Comparison of ENCODE assay signal across 10 cellular contexts in the genomic region with DNA sequence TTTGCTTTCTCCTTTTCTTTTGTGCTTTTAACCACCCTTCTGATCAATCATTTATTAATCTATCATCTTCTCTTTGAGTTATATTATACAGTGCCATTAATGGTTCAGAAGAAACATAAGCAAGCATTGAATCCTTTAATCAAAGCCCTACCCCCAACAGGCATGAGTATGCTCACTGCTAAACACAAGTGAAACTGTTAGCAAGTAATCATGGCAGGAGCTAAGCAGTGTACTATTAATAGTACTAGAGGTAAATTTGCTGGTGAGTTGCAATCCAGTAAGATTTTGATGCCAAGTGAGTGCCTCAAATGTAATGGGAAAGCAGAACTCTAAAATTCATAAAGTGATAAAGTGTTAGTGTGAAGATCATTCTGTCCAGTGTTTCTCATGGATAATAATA. TPM values are rescaled to one million over a fixed set of nuclear protein-coding genes. Genes with fewer than 3 reads are reported as not detected.
DNase-seq lines count a peak whose midpoint lies in the region; ATAC-seq and TF ChIP-seq lines count a peak whose summit lies in the region.
"Had no signal": no experiment of that assay in that cellular context is flagged by ENCODE, and none has a peak within 500 bp of the region (broad histone marks: within the 10 kb centered on the region; RNA-seq: fewer than 3 reads in every experiment).

No MANE protein-coding gene starts in this region.

- H3K79me2 ChIP-seq in MM.1S (ENCODE audit: low read length): peaks cover 55% of the 10 kb centered on the region

- ATAC-seq in GM18870 (IDR thresholded peaks at IDR 0.05; ENCODE audit: unreplicated experiment) (peak; percentile 51), HG02588 (IDR thresholded peaks at IDR 0.05; ENCODE audit: unreplicated experiment) (peak; percentile 46)

- H3K4me2 ChIP-seq in MM.1S (ENCODE audit: low read depth, low read length): peak overlapping the region; percentile 78

- peaks cover 33% of the 10 kb centered on the region for H3F3A ChIP-seq in MM.1S (ENCODE audit: insufficient read depth, low read length)

- no peaks in the 10 kb centered on the region for H3K27me3 ChIP-seq in MM.1S (replicated peaks; ENCODE audit: insufficient read depth, low read length)
- H3K27me3 ChIP-seq in mucosa of rectum (ENCODE audit: control insufficient read depth in 2 of 2, insufficient read depth in 2 of 2, low read length in 2 of 2): no peaks in the 10 kb centered on the region
- H3K27me3 ChIP-seq: neutrophil had no signal

- H3K9me2 ChIP-seq in MM.1S (replicated peaks; ENCODE audit: insufficient read depth, low read length): no peaks in the 10 kb centered on the region

- peak overlapping the region; percentile 14; the same call in 1 of the 2 replicates for H2AFZ ChIP-seq in MM.1S (ENCODE audit: low read length)

- H3K36me3 ChIP-seq in MM.1S (replicated peaks; ENCODE audit: insufficient read depth, low read length) (no peaks in the 10 kb centered on the region), mucosa of rectum (ENCODE audit: control insufficient read depth in 2 of 2, insufficient read depth in 2 of 2, low read length in 2 of 2) (peaks cover 4 to 5% of the 10 kb centered on the region in 2 donors)
- H3K36me3 ChIP-seq: neutrophil had no signal

- H3K9ac ChIP-seq in MM.1S (ENCODE audit: low read length) (peak overlapping the region; percentile 17; the same call in 1 of the 2 replicates), mucosa of rectum (ENCODE audit: low read depth in 1 of 2, low read length in 2 of 2) (peak overlapping the region in 1 of 2 donors; percentile 29)

- no peaks in the 10 kb centered on the region for H4K20me1 ChIP-seq in MM.1S (ENCODE audit: insufficient read depth, low read length)

- peak; percentile 82 for DNase-seq in MM.1S
- DNase-seq in mesenteric fat pad (ENCODE audit: low spot score): no peak
- no peak for DNase-seq in mucosa of gallbladder (ENCODE audit: low spot score)
- no peak for DNase-seq in T1000 (lab: John Stamatoyannopoulos, UW)
- DNase-seq in NCI-H1930 (lab: John Stamatoyannopoulos, UW): no peak
- DNase-seq: activated CD4-positive, alpha-beta T cell treated with anti-CD3 and anti-CD28 coated beads for 48 hours had no signal

- H3K4me3 ChIP-seq in MM.1S (ENCODE audit: low read length) (no peak overlapping the region), mucosa of rectum (ENCODE audit: low read length in 2 of 2) (no peak overlapping the region)

- H3K4me1 ChIP-seq in MM.1S (ENCODE audit: low read length) (peaks cover 61% of the 10 kb centered on the region), mucosa of rectum (ENCODE audit: control insufficient read depth in 2 of 2, insufficient read depth in 2 of 2, low read length in 2 of 2) (peaks cover 47 to 73% of the 10 kb centered on the region in 2 donors)

- H3K9me3 ChIP-seq in MM.1S (replicated peaks; ENCODE audit: insufficient read depth, low read length) (no peaks in the 10 kb centered on the region), mucosa of rectum (ENCODE audit: control insufficient read depth in 2 of 2, low read length in 2 of 2) (no peaks in the 10 kb centered on the region)
- H3K9me3 ChIP-seq: neutrophil had no signal

- peak overlapping the region; percentile 79 for H3K27ac ChIP-seq in MM.1S (ENCODE audit: low read length)
- peak overlapping the region; percentile 74 to 86 for H3K27ac ChIP-seq in mucosa of rectum (ENCODE audit: low read depth in 2 of 2, low read length in 2 of 2)
- H3K27ac ChIP-seq: neutrophil had no signal

- TF ChIP-seq CTCF in MM.1S (IDR thresholded peaks at IDR 0.05; ENCODE audit: low read length): no peak

RNA-seq across cellular contexts. Expression of a gene that starts 57.2 kb away (rescaled TPM):
- total RNA-seq in mesenteric fat pad (57.2 TPM), mucosa of gallbladder (63.0 TPM)
